Comparison of ENCODE assay signal across 15 cellular contexts in genomic region chr1:242025681-242026080, GRCh38. TPM values are rescaled to one million over a fixed set of nuclear protein-coding genes. Genes with fewer than 3 reads are reported as not detected.
DNase-seq lines count a peak whose midpoint lies in the region; ATAC-seq and TF ChIP-seq lines count a peak whose summit lies in the region.
"Had no signal": no experiment of that assay in that cellular context is flagged by ENCODE, and none has a peak within 500 bp of the region (broad histone marks: within the 10 kb centered on the region; RNA-seq: fewer than 3 reads in every experiment).

No MANE protein-coding gene starts in this region.

- peaks cover 8% of the 10 kb centered on the region for H3K9me3 ChIP-seq in endodermal cell (ENCODE audit: control insufficient read depth, low read length)
- H3K9me3 ChIP-seq in neural progenitor cell (ENCODE audit: low read depth), result no peaks in the 10 kb centered on the region
- no peaks in the 10 kb centered on the region for H3K9me3 ChIP-seq in suprapubic skin
- H3K9me3 ChIP-seq: A549, Caco-2 had no signal

- no peak overlapping the region for H3K4me2 ChIP-seq in neural progenitor cell
- H3K4me2 ChIP-seq: A549 had no signal

- H3K36me3 ChIP-seq in endodermal cell (ENCODE audit: control insufficient read depth, insufficient read depth, low read length) (no peaks in the 10 kb centered on the region), neural progenitor cell (no peaks in the 10 kb centered on the region), suprapubic skin (no peaks in the 10 kb centered on the region)

- ATAC-seq in WTC11, result no peak
- ATAC-seq in HG03025 (IDR thresholded peaks at IDR 0.05; ENCODE audit: low FRiP score, unreplicated experiment), result no peak
- ATAC-seq in stimulated activated effector memory CD8-positive, alpha-beta T cell treated with anti-CD3 and anti-CD28 coated beads, Interleukin-12 subunit alpha, Interleukin-12 subunit beta, amount 100 ng/mL, for 72 hours, result no peak
- ATAC-seq: A549 had no signal

- POLR2A ChIA-PET in WTC11 (lab: Charles Lee), result no interaction called here

- 76 to 94% methylated on average over 8 to 13 of the region's 13 CpGs for WGBS in endodermal cell (ENCODE audit: insufficient coverage in 1 of 2, insufficient read length in 1 of 2), 2 experiments
- 82% methylated on average over 13 of the region's 13 CpGs for WGBS in suprapubic skin

- no peaks in the 10 kb centered on the region for H3K79me2 ChIP-seq in neural progenitor cell (ENCODE audit: low read depth)

- TF ChIP-seq CTCF in WTC11 (IDR thresholded peaks at IDR 0.05) (no peak), endodermal cell (conservative IDR thresholded peaks at IDR 0.05) (no peak), neural progenitor cell (IDR thresholded peaks at IDR 0.05) (no peak), suprapubic skin (IDR thresholded peaks at IDR 0.05) (no peak)

- H3F3A ChIP-seq in neural progenitor cell (ENCODE audit: low read depth), result peaks cover 13% of the 10 kb centered on the region

- TF ChIP-seq EP300 in suprapubic skin (IDR thresholded peaks at IDR 0.05), result no peak

- DNase-seq in WTC11 (ENCODE audit: low spot score), result no peak
- DNase-seq in endodermal cell, result no peak
- DNase-seq in neural progenitor cell (ENCODE audit: low spot score), result peak; percentile 55
- DNase-seq in suprapubic skin (ENCODE audit: low spot score in 2 of 2), result peak; percentile 10 to 55
- DNase-seq in stimulated activated effector memory CD8-positive, alpha-beta T cell treated with anti-CD3 and anti-CD28 coated beads, Interleukin-12 subunit alpha, Interleukin-12 subunit beta, amount 100 ng/mL, for 72 hours (ENCODE audit: low spot score in 2 of 2), result no peak
- DNase-seq in caudate nucleus (lab: John Stamatoyannopoulos, UW), result no peak
- DNase-seq: Caco-2; CD8-positive, alpha-beta memory T cell; DND-41; GF-D8; H7 had no signal

- H3K4me1 Mint-ChIP-seq in WTC11 (peaks cover 2% of the 10 kb centered on the region; the same call in 1 of the 2 replicates), endodermal cell (peaks cover 3% of the 10 kb centered on the region), neural progenitor cell (peaks cover 13% of the 10 kb centered on the region)
- H3K4me1 Mint-ChIP-seq in stimulated activated effector memory CD8-positive, alpha-beta T cell treated with anti-CD3 and anti-CD28 coated beads, Interleukin-12 subunit alpha, Interleukin-12 subunit beta, amount 100 ng/mL, for 72 hours, result no peaks in the 10 kb centered on the region
- H3K4me1 Mint-ChIP-seq: CD8-positive, alpha-beta memory T cell had no signal

- no peaks in the 10 kb centered on the region for H4K20me1 ChIP-seq in neural progenitor cell (ENCODE audit: low read depth)

- peaks cover 21% of the 10 kb centered on the region for H3K9me3 Mint-ChIP-seq in WTC11
- peaks cover 20% of the 10 kb centered on the region for H3K9me3 Mint-ChIP-seq in endodermal cell
- H3K9me3 Mint-ChIP-seq in neural progenitor cell, result peaks cover 13% of the 10 kb centered on the region
- no peaks in the 10 kb centered on the region for H3K9me3 Mint-ChIP-seq in stimulated activated effector memory CD8-positive, alpha-beta T cell treated with anti-CD3 and anti-CD28 coated beads, Interleukin-12 subunit alpha, Interleukin-12 subunit beta, amount 100 ng/mL, for 72 hours
- H3K9me3 Mint-ChIP-seq: CD8-positive, alpha-beta memory T cell had no signal

- H3K36me3 Mint-ChIP-seq in WTC11 (peaks cover 10% of the 10 kb centered on the region; the same call in 1 of the 2 replicates), endodermal cell (ENCODE audit: low read depth) (no peaks in the 10 kb centered on the region), neural progenitor cell (peaks cover 2% of the 10 kb centered on the region)
- H3K36me3 Mint-ChIP-seq in stimulated activated effector memory CD8-positive, alpha-beta T cell treated with anti-CD3 and anti-CD28 coated beads, Interleukin-12 subunit alpha, Interleukin-12 subunit beta, amount 100 ng/mL, for 72 hours, result no peaks in the 10 kb centered on the region
- H3K36me3 Mint-ChIP-seq: CD8-positive, alpha-beta memory T cell had no signal

- no peak for TF ChIP-seq POLR2A in suprapubic skin (IDR thresholded peaks at IDR 0.05)

- H3K4me3 ChIP-seq in endodermal cell (ENCODE audit: low read length) (no peak overlapping the region), neural progenitor cell (no peak overlapping the region), suprapubic skin (no peak overlapping the region)
- H3K4me3 ChIP-seq: A549 had no signal

- no peak overlapping the region for H2AFZ ChIP-seq in neural progenitor cell (replicated peaks)

- H3K27ac Mint-ChIP-seq in WTC11 (no peak overlapping the region), endodermal cell (peak overlapping the region; percentile 18), neural progenitor cell (peak overlapping the region; percentile 33)
- no peak overlapping the region for H3K27ac Mint-ChIP-seq in stimulated activated effector memory CD8-positive, alpha-beta T cell treated with anti-CD3 and anti-CD28 coated beads, Interleukin-12 subunit alpha, Interleukin-12 subunit beta, amount 100 ng/mL, for 72 hours
- H3K27ac Mint-ChIP-seq: CD8-positive, alpha-beta memory T cell had no signal

- H3K27me3 ChIP-seq in endodermal cell (ENCODE audit: control insufficient read depth, insufficient read depth, low read length, poor library complexity, severe bottlenecking) (no peaks in the 10 kb centered on the region), neural progenitor cell (no peaks in the 10 kb centered on the region), suprapubic skin (no peaks in the 10 kb centered on the region)

- H3K4me3 Mint-ChIP-seq in WTC11 (no peak overlapping the region), endodermal cell (no peak overlapping the region), neural progenitor cell (no peak overlapping the region)
- no peak overlapping the region for H3K4me3 Mint-ChIP-seq in stimulated activated effector memory CD8-positive, alpha-beta T cell treated with anti-CD3 and anti-CD28 coated beads, Interleukin-12 subunit alpha, Interleukin-12 subunit beta, amount 100 ng/mL, for 72 hours
- H3K4me3 Mint-ChIP-seq: CD8-positive, alpha-beta memory T cell had no signal

- CTCF ChIA-PET in WTC11 (lab: Charles Lee), result interaction anchor here (1.0 kb wide), 1 partner anchor 14 kb away, joined by 3 read pairs; no protein-coding TSS in a partner anchor

- H3K9ac ChIP-seq in endodermal cell (ENCODE audit: extremely low read depth, low read length, poor library complexity, severe bottlenecking) (no peak overlapping the region), neural progenitor cell (no peak overlapping the region)

- H3K4me1 ChIP-seq in endodermal cell (ENCODE audit: control insufficient read depth, insufficient read depth, low read length) (no peaks in the 10 kb centered on the region), neural progenitor cell (peaks cover 14% of the 10 kb centered on the region), suprapubic skin (no peaks in the 10 kb centered on the region)
- H3K4me1 ChIP-seq: A549, Caco-2 had no signal

- H3K27ac ChIP-seq in endodermal cell (ENCODE audit: low read depth, low read length) (peak overlapping the region; percentile 21), neural progenitor cell (no peak overlapping the region), suprapubic skin (no peak overlapping the region), caudate nucleus (ENCODE audit: low read depth, low read length) (no peak overlapping the region)
- H3K27ac ChIP-seq: A549 had no signal

- H3K27me3 Mint-ChIP-seq in WTC11 (ENCODE audit: low read depth), result no peaks in the 10 kb centered on the region
- H3K27me3 Mint-ChIP-seq in endodermal cell (ENCODE audit: insufficient read depth), result no peaks in the 10 kb centered on the region
- H3K27me3 Mint-ChIP-seq in neural progenitor cell (ENCODE audit: insufficient read depth, low read depth), result peaks cover 12% of the 10 kb centered on the region

TF ChIP-seq in WTC11, 78 proteins besides CTCF, POLR2A, EP300 and RAD21:
- TF ChIP-seq AR (CRISPR knock-in tag; IDR thresholded peaks at IDR 0.05) (no peak), GABPB1 (CRISPR knock-in tag; IDR thresholded peaks at IDR 0.05) (0 out of 2 replicates have a peak, but pooled peaks have one; percentile 19), ZSCAN18 (CRISPR knock-in tag; IDR thresholded peaks at IDR 0.05) (no peak)

RNA-seq across cellular contexts. Expression of gene MAP1LC3C, which starts 26.8 kb away (rescaled TPM):
- total RNA-seq in WTC11 (2021), result 1.5 to 3.0 TPM (median 2.1 TPM) in 3 replicates
- under 1 TPM in 1 of 2 donors, not detected in 1; 0.22 TPM for total RNA-seq in endodermal cell
- 1.7 TPM for polyA plus RNA-seq in endodermal cell (2013, experiment 1 of 2)
- polyA plus RNA-seq in endodermal cell (2013, experiment 2 of 2), result 2.0 TPM
- 0.19 TPM in 1 of 2 replicates, not detected in the other for total RNA-seq in neural progenitor cell (ENCODE audit: low replicate concordance)
- total RNA-seq in suprapubic skin, result 10 to 100 TPM in 2 of 4 donors, 1 to 10 TPM in 2; 1.0 to 12.5 (median 8.1) TPM
- total RNA-seq: CD8-positive, alpha-beta memory T cell; HT1080 had no signal
- polyA plus RNA-seq: AG04450; CD8-positive, alpha-beta memory T cell had no signal

Comparison
In these comparisons a context has a peak if more than half of its experiments do, and no peak if none do; other contexts are left out.
1. DNase-seq: peak in neural progenitor cell (single experiment) and suprapubic skin (2 of 2); none in WTC11 (single experiment), endodermal cell (single experiment), stimulated activated effector memory CD8-positive, alpha-beta T cell treated with anti-CD3 and anti-CD28 coated beads, Interleukin-12 subunit alpha, Interleukin-12 subunit beta, amount 100 ng/mL, for 72 hours (0 of 2) and caudate nucleus (0 of 61).
2. H3K27ac Mint-ChIP-seq: peak in endodermal cell (single experiment) and neural progenitor cell (single experiment); none in WTC11 (single experiment) and stimulated activated effector memory CD8-positive, alpha-beta T cell treated with anti-CD3 and anti-CD28 coated beads, Interleukin-12 subunit alpha, Interleukin-12 subunit beta, amount 100 ng/mL, for 72 hours (single experiment).